1 cellular context compared by ENCODE assay signal in genomic region chrX:47836164-47837072, GRCh38.
A peak's percentile ranks its signal among the peaks of the same experiment; 100 is the strongest.
TF ChIP-seq lines count a peak whose summit lies in the region.

ZNF81 (plus strand) TSS chrX:47836902; CDS start chrX:47846268, 9,366 bp downstream.

TF ChIP-seq in HEK293, 187 proteins besides CTCF, POLR2A, EP300 and RAD21 (continued from another document):
- TF ChIP-seq KLF8 (tag by site-specific recombination; IDR thresholded peaks at IDR 0.05), result peak; percentile 47; the same call in 1 of the 2 replicates
- peak; percentile 81 for TF ChIP-seq SP3 (tag by site-specific recombination; IDR thresholded peaks at IDR 0.05)
- no peak for TF ChIP-seq ZNF112 (tag by site-specific recombination; IDR thresholded peaks at IDR 0.05)
- TF ChIP-seq ZEB2 (tag by site-specific recombination; IDR thresholded peaks at IDR 0.05), result peak; percentile 49; the same call in 1 of the 2 replicates
- peak; percentile 99 for TF ChIP-seq YY1 (tag by site-specific recombination; IDR thresholded peaks at IDR 0.05)
- peak; percentile 88 for TF ChIP-seq ZBTB17 (tag by site-specific recombination; IDR thresholded peaks at IDR 0.05)
- TF ChIP-seq ZNF335 (tag by site-specific recombination; conservative IDR thresholded peaks at IDR 0.05), result peak; percentile 98
- TF ChIP-seq ZNF580 (tag by site-specific recombination; IDR thresholded peaks at IDR 0.05), result peak; percentile 99
- TF ChIP-seq ZNF585B (tag by site-specific recombination; IDR thresholded peaks at IDR 0.05), result no peak
- TF ChIP-seq SP2 (tag by site-specific recombination; IDR thresholded peaks at IDR 0.05), result peak; percentile 73
- TF ChIP-seq PRDM1 (tag by site-specific recombination; IDR thresholded peaks at IDR 0.05), result no peak
- TF ChIP-seq ZBTB8A (tag by site-specific recombination; IDR thresholded peaks at IDR 0.05), result peak; percentile 68
- TF ChIP-seq ZNF513 (tag by site-specific recombination; IDR thresholded peaks at IDR 0.05), result peak; percentile 84
- TF ChIP-seq YY2 (tag by site-specific recombination; IDR thresholded peaks at IDR 0.05), result peak; percentile 99
- peak; percentile 69 for TF ChIP-seq IKZF3 (tag by site-specific recombination; IDR thresholded peaks at IDR 0.05)
- peak; percentile 51; the same call in 1 of the 2 replicates for TF ChIP-seq TCF7L2 (IDR thresholded peaks at IDR 0.05; ENCODE audit: borderline replicate concordance, low read depth, low read length)
- TF ChIP-seq ZXDB (tag by site-specific recombination; IDR thresholded peaks at IDR 0.05), result peak; percentile 55
- TF ChIP-seq PRDM10 (tag by site-specific recombination; IDR thresholded peaks at IDR 0.05), result peak; percentile 93
- TF ChIP-seq, protein P1, sequence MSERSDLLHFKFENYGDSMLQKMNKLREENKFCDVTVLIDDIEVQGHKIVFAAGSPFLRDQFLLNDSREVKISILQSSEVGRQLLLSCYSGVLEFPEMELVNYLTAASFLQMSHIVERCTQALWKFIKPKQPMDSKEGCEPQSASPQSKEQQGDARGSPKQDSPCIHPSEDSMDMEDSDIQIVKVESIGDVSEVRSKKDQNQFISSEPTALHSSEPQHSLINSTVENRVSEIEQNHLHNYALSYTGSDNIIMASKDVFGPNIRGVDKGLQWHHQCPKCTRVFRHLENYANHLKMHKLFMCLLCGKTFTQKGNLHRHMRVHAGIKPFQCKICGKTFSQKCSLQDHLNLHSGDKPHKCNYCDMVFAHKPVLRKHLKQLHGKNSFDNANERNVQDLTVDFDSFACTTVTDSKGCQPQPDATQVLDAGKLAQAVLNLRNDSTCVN (tag by site-specific recombination; optimal IDR thresholded peaks at IDR 0.05), result peak; percentile 29
- TF ChIP-seq, protein P2, sequence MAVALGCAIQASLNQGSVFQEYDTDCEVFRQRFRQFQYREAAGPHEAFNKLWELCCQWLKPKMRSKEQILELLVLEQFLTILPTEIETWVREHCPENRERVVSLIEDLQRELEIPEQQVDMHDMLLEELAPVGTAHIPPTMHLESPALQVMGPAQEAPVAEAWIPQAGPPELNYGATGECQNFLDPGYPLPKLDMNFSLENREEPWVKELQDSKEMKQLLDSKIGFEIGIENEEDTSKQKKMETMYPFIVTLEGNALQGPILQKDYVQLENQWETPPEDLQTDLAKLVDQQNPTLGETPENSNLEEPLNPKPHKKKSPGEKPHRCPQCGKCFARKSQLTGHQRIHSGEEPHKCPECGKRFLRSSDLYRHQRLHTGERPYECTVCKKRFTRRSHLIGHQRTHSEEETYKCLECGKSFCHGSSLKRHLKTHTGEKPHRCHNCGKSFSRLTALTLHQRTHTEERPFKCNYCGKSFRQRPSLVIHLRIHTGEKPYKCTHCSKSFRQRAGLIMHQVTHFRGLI (tag by site-specific recombination; IDR thresholded peaks at IDR 0.05), result 0 out of 2 replicates have a peak, but pooled peaks have one; percentile 36
